ENCODE assay signal across 10 cellular contexts in the genomic region with DNA sequence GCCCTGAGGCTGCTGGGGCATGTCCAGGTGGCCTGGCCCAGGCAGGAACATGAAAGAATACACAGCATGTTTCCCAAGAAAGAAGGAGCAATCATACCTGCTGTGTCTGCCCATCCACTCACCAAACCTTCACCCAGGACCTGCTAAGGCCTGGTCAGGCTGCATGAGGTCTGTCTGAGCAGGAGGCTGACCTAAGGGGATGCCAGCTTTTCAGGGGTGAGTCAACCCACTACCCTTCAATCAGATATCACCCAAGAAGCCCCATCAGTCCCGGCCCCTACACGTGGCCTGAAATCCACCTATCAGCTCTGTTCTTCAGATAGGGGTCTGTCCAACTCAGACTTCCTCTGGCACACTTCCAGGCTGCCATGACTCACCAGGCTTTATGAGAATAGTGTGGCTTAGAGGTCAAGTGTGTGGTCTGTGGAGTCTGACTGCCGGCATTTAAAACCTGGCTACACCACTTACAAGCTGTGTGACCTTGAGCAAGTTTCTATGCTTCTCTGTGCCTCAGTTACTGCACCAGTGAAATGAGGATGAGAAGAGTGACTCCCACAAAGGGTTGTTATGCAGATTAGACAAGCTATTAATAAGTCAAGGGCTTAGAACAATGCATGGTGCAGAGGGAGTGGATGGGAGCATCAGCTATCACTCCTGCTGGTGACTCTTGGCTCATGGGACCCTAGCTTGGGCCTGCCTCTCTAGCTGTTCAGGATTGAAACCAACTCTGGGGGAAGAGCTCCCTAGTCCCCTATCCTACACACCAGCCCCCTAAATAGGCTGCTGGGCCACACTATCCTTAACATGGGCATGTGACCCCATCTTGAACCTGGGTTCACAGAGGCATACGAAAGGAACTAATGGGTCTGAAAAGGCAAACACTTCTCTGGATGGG.
DNase-seq lines count a peak whose midpoint lies in the region; ATAC-seq, FAIRE-seq and TF ChIP-seq lines count a peak whose summit lies in the region.
"Had no signal": no experiment of that assay in that cellular context is flagged by ENCODE, and none has a peak within 500 bp of the region (broad histone marks: within the 10 kb centered on the region; RNA-seq: fewer than 3 reads in every experiment).

No MANE protein-coding gene starts in this region.

- no peak overlapping the region for H3K27ac Mint-ChIP-seq in activated CD4-positive, alpha-beta T cell treated with anti-CD3 and anti-CD28 coated beads, Interleukin-2, amount 10 ng/mL, durations not matched to agents 24 days and 14 days
- H3K27ac Mint-ChIP-seq: CD4-positive, CD25-positive, alpha-beta regulatory T cell; nephron had no signal

- no peaks in the 10 kb centered on the region for H3K9me3 ChIP-seq in pancreas

- intact Hi-C loops in activated CD4-positive, alpha-beta T cell treated with anti-CD3 and anti-CD28 coated beads, Interleukin-2, amount 10 ng/mL, durations not matched to agents 24 days and 14 days (cut with micrococcal nuclease), result loop anchor here (5.0 kb wide), 1 partner anchor 49 kb away; no protein-coding TSS in a partner anchor
- intact Hi-C loops in pancreas (cut with DNase I), result no loop called here

- no peak for TF ChIP-seq CTCF in pancreas (IDR thresholded peaks at IDR 0.05)

- H3K27me3 Mint-ChIP-seq in activated CD4-positive, alpha-beta T cell treated with anti-CD3 and anti-CD28 coated beads, Interleukin-2, amount 10 ng/mL, durations not matched to agents 24 days and 14 days, result peaks cover 25% of the 10 kb centered on the region

- no peaks in the 10 kb centered on the region for H3K36me3 Mint-ChIP-seq in activated CD4-positive, alpha-beta T cell treated with anti-CD3 and anti-CD28 coated beads, Interleukin-2, amount 10 ng/mL, durations not matched to agents 24 days and 14 days (ENCODE audit: low read depth)
- H3K36me3 Mint-ChIP-seq: CD4-positive, CD25-positive, alpha-beta regulatory T cell had no signal

- no peak for FAIRE-seq in pancreas (lab: Jason Lieb, UNC)

- H3K9me3 Mint-ChIP-seq in activated CD4-positive, alpha-beta T cell treated with anti-CD3 and anti-CD28 coated beads, Interleukin-2, amount 10 ng/mL, durations not matched to agents 24 days and 14 days, result no peaks in the 10 kb centered on the region
- H3K9me3 Mint-ChIP-seq: nephron had no signal

- no peak overlapping the region for H3K27ac ChIP-seq in pancreas

- H3K4me1 ChIP-seq in pancreas, result no peaks in the 10 kb centered on the region

- no peaks in the 10 kb centered on the region for H3K27me3 ChIP-seq in pancreas

- WGBS in pancreas, 2 donors, result 51 to 53% methylated on average over 4 of the region's 4 CpGs

- peak; percentile 61 for DNase-seq in activated CD4-positive, alpha-beta T cell treated with anti-CD3 and anti-CD28 coated beads, Interleukin-2, amount 10 ng/mL, durations not matched to agents 24 days and 14 days
- no peak for DNase-seq in activated CD4-positive, alpha-beta T cell treated with anti-CD3 and anti-CD28 coated beads for 1 hour
- DNase-seq in activated T-cell treated with anti-CD3 and anti-CD28 coated beads, Interleukin-2, amount 50 U/mL, for 48 hours, result peak; percentile 78 to 83
- peak in 3 of 6 donors; percentile 32 to 82 (median 60) for DNase-seq in pancreas
- DNase-seq in left lobe of liver (ENCODE audit: low spot score), result no peak
- DNase-seq in NCI-H1436 (lab: John Stamatoyannopoulos, UW), result no peak

- peaks cover 6% of the 10 kb centered on the region for H3K4me1 Mint-ChIP-seq in activated CD4-positive, alpha-beta T cell treated with anti-CD3 and anti-CD28 coated beads, Interleukin-2, amount 10 ng/mL, durations not matched to agents 24 days and 14 days

- no peak overlapping the region for H3K4me3 ChIP-seq in pancreas

- no peak overlapping the region for H3K4me3 Mint-ChIP-seq in activated CD4-positive, alpha-beta T cell treated with anti-CD3 and anti-CD28 coated beads, Interleukin-2, amount 10 ng/mL, durations not matched to agents 24 days and 14 days
- H3K4me3 Mint-ChIP-seq: CD4-positive, CD25-positive, alpha-beta regulatory T cell; nephron had no signal

- no peaks in the 10 kb centered on the region for H3K36me3 ChIP-seq in pancreas

- ATAC-seq in HG03565 (IDR thresholded peaks at IDR 0.05; ENCODE audit: unreplicated experiment) (peak; percentile 47), pancreas (peak; percentile 35 to 63 (median 50)), left lobe of liver (no peak), GM18517 (IDR thresholded peaks at IDR 0.05; ENCODE audit: unreplicated experiment) (no peak)

Comparison
In these comparisons a context has a peak if more than half of its experiments do, and no peak if none do; other contexts are left out.
1. DNase-seq: peak in activated CD4-positive, alpha-beta T cell treated with anti-CD3 and anti-CD28 coated beads, Interleukin-2, amount 10 ng/mL, durations not matched to agents 24 days and 14 days (single experiment) and activated T-cell treated with anti-CD3 and anti-CD28 coated beads, Interleukin-2, amount 50 U/mL, for 48 hours (2 of 2); none in activated CD4-positive, alpha-beta T cell treated with anti-CD3 and anti-CD28 coated beads for 1 hour (single experiment), left lobe of liver (single experiment) and NCI-H1436 (single experiment).
2. ATAC-seq: peak in HG03565 (single experiment) and pancreas (4 of 4); none in left lobe of liver (single experiment) and GM18517 (single experiment).